ENCODE assay signal across 1 cellular context in the genomic region with DNA sequence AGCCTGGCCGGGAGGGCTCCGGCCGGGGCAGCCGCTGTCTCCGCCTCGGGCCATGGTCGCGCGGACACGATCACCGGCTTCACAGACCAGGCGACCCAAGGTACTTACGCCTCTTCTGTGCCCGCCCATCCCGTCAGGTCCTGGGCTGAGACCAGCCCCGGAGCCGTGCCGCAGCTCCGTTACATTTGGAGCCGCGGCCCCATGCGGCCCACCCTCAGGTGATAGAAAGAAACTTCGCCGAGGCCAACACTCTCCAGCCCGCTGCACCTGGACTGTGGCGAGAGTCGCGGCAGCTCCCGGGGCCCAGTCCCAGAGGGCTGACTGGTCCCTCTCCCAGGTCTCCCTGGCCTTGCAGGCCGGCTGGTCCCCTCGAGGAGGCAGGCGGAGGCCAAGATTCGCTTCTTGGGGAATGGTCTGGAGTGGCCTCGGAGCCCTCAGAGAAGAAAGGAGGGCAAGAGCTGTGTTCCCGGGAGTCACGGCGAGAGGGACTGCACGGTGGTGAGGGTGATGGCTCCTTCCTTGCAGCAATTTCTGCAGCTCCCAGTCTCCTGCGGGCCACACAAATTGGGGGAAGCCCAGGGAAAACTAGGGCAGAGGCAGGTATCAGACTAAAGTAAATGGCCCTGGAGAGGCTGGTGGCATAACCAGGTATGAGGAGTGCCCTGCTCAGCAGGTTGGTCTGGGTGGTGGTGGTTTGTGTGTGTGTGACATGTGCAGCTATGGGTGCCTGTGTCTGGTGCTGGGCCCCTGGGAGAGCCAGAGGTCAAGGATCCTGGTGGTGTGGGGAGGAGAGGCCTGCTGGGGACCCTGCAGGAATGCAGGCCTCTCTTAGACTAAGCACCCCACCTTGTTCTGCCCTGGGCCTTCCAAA.
TF ChIP-seq lines count a peak whose summit lies in the region.

No MANE protein-coding gene starts in this region.

TF ChIP-seq in HepG2, 621 proteins besides CTCF, POLR2A, EP300 and RAD21 (continued from another document and continues in another):
- TF ChIP-seq, protein P1, sequence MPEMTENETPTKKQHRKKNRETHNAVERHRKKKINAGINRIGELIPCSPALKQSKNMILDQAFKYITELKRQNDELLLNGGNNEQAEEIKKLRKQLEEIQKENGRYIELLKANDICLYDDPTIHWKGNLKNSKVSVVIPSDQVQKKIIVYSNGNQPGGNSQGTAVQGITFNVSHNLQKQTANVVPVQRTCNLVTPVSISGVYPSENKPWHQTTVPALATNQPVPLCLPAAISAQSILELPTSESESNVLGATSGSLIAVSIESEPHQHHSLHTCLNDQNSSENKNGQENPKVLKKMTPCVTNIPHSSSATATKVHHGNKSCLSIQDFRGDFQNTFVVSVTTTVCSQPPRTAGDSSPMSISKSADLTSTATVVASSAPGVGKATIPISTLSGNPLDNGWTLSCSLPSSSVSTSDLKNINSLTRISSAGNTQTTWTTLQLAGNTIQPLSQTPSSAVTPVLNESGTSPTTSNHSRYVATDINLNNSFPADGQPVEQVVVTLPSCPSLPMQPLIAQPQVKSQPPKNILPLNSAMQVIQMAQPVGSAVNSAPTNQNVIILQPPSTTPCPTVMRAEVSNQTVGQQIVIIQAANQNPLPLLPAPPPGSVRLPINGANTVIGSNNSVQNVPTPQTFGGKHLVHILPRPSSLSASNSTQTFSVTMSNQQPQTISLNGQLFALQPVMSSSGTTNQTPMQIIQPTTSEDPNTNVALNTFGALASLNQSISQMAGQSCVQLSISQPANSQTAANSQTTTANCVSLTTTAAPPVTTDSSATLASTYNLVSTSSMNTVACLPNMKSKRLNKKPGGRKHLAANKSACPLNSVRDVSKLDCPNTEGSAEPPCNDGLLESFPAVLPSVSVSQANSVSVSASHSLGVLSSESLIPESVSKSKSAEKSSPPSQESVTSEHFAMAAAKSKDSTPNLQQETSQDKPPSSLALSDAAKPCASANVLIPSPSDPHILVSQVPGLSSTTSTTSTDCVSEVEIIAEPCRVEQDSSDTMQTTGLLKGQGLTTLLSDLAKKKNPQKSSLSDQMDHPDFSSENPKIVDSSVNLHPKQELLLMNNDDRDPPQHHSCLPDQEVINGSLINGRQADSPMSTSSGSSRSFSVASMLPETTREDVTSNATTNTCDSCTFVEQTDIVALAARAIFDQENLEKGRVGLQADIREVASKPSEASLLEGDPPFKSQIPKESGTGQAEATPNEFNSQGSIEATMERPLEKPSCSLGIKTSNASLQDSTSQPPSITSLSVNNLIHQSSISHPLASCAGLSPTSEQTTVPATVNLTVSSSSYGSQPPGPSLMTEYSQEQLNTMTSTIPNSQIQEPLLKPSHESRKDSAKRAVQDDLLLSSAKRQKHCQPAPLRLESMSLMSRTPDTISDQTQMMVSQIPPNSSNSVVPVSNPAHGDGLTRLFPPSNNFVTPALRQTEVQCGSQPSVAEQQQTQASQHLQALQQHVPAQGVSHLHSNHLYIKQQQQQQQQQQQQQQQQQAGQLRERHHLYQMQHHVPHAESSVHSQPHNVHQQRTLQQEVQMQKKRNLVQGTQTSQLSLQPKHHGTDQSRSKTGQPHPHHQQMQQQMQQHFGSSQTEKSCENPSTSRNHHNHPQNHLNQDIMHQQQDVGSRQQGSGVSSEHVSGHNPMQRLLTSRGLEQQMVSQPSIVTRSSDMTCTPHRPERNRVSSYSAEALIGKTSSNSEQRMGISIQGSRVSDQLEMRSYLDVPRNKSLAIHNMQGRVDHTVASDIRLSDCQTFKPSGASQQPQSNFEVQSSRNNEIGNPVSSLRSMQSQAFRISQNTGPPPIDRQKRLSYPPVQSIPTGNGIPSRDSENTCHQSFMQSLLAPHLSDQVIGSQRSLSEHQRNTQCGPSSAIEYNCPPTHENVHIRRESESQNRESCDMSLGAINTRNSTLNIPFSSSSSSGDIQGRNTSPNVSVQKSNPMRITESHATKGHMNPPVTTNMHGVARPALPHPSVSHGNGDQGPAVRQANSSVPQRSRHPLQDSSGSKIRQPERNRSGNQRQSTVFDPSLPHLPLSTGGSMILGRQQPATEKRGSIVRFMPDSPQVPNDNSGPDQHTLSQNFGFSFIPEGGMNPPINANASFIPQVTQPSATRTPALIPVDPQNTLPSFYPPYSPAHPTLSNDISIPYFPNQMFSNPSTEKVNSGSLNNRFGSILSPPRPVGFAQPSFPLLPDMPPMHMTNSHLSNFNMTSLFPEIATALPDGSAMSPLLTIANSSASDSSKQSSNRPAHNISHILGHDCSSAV (CRISPR knock-in tag; IDR thresholded peaks at IDR 0.05; ENCODE audit: borderline replicate concordance): no peak
- TF ChIP-seq, protein P2, sequence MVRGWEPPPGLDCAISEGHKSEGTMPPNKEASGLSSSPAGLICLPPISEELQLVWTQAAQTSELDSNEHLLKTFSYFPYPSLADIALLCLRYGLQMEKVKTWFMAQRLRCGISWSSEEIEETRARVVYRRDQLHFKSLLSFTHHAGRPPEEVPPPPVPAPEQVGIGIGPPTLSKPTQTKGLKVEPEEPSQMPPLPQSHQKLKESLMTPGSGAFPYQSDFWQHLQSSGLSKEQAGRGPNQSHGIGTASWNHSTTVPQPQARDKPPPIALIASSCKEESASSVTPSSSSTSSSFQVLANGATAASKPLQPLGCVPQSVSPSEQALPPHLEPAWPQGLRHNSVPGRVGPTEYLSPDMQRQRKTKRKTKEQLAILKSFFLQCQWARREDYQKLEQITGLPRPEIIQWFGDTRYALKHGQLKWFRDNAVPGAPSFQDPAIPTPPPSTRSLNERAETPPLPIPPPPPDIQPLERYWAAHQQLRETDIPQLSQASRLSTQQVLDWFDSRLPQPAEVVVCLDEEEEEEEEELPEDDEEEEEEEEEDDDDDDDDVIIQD (CRISPR knock-in tag; IDR thresholded peaks at IDR 0.05; ENCODE audit: low read depth): no peak
- TF ChIP-seq ZNF446 (CRISPR knock-in tag; IDR thresholded peaks at IDR 0.05) (peak; percentile 75; the same call in 1 of the 2 replicates), HOXA3 (CRISPR knock-in tag; IDR thresholded peaks at IDR 0.05) (no peak; the same call in 1 of the 2 replicates), CEBPG (CRISPR knock-in tag; IDR thresholded peaks at IDR 0.05) (no peak), ZNF616 (CRISPR knock-in tag; IDR thresholded peaks at IDR 0.05; ENCODE audit: low read depth) (no peak), BORCS8-MEF2B (CRISPR knock-in tag; IDR thresholded peaks at IDR 0.05) (peak; percentile 85), DMAP1 (CRISPR knock-in tag; IDR thresholded peaks at IDR 0.05) (no peak; the same call in none of the 2 replicates), HOXD1 (CRISPR knock-in tag; IDR thresholded peaks at IDR 0.05) (no peak), ZBTB8A (CRISPR knock-in tag; IDR thresholded peaks at IDR 0.05; ENCODE audit: borderline replicate concordance, low read depth) (no peak), ZNF878 (CRISPR knock-in tag; IDR thresholded peaks at IDR 0.05) (no peak), SOX13 (IDR thresholded peaks at IDR 0.05) (no peak), SOX13 (CRISPR knock-in tag; conservative IDR thresholded peaks at IDR 0.05 in 1 of 2, IDR thresholded peaks at IDR 0.05 in 1 of 2) (no peak), MLLT10 (CRISPR knock-in tag; IDR thresholded peaks at IDR 0.05) (no peak), GPN1 (CRISPR knock-in tag; IDR thresholded peaks at IDR 0.05; ENCODE audit: borderline replicate concordance) (no peak), FOSL2 (CRISPR knock-in tag; IDR thresholded peaks at IDR 0.05) (no peak), NRL (CRISPR knock-in tag; IDR thresholded peaks at IDR 0.05; ENCODE audit: borderline replicate concordance) (no peak; the same call in 1 of the 2 replicates), ZNF382 (CRISPR knock-in tag; IDR thresholded peaks at IDR 0.05; ENCODE audit: borderline replicate concordance) (no peak), ERF (CRISPR knock-in tag; IDR thresholded peaks at IDR 0.05) (no peak; the same call in 1 of the 2 replicates), NFIC (IDR thresholded peaks at IDR 0.05; ENCODE audit: low read length) (no peak), SP140L (CRISPR knock-in tag; IDR thresholded peaks at IDR 0.05; ENCODE audit: borderline replicate concordance) (no peak), ZNF337 (CRISPR knock-in tag; IDR thresholded peaks at IDR 0.05; ENCODE audit: borderline replicate concordance, low read depth) (no peak), ZNF34 (CRISPR knock-in tag; IDR thresholded peaks at IDR 0.05; ENCODE audit: borderline replicate concordance) (no peak), ZNF367 (CRISPR knock-in tag; IDR thresholded peaks at IDR 0.05; ENCODE audit: borderline replicate concordance) (no peak), REL (CRISPR knock-in tag; conservative IDR thresholded peaks at IDR 0.05) (peak; percentile 71; the same call in 1 of the 2 replicates), ZNF234 (CRISPR knock-in tag; conservative IDR thresholded peaks at IDR 0.05) (0 out of 2 replicates have a peak, but pooled peaks have one; percentile 39), ZNF121 (CRISPR knock-in tag; IDR thresholded peaks at IDR 0.05) (no peak), SRF (IDR thresholded peaks at IDR 0.05; ENCODE audit: low read depth, low read length) (no peak), NR2C2 (CRISPR knock-in tag; IDR thresholded peaks at IDR 0.05; ENCODE audit: borderline replicate concordance) (peak; percentile 39; the same call in 1 of the 2 replicates), TAF15 (IDR thresholded peaks at IDR 0.05; ENCODE audit: low read depth, low read length, poor library complexity, severe bottlenecking) (no peak)
- TF ChIP-seq, protein P3, sequence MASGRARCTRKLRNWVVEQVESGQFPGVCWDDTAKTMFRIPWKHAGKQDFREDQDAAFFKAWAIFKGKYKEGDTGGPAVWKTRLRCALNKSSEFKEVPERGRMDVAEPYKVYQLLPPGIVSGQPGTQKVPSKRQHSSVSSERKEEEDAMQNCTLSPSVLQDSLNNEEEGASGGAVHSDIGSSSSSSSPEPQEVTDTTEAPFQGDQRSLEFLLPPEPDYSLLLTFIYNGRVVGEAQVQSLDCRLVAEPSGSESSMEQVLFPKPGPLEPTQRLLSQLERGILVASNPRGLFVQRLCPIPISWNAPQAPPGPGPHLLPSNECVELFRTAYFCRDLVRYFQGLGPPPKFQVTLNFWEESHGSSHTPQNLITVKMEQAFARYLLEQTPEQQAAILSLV (CRISPR knock-in tag; IDR thresholded peaks at IDR 0.05; ENCODE audit: borderline replicate concordance): no peak
- TF ChIP-seq, protein P4, sequence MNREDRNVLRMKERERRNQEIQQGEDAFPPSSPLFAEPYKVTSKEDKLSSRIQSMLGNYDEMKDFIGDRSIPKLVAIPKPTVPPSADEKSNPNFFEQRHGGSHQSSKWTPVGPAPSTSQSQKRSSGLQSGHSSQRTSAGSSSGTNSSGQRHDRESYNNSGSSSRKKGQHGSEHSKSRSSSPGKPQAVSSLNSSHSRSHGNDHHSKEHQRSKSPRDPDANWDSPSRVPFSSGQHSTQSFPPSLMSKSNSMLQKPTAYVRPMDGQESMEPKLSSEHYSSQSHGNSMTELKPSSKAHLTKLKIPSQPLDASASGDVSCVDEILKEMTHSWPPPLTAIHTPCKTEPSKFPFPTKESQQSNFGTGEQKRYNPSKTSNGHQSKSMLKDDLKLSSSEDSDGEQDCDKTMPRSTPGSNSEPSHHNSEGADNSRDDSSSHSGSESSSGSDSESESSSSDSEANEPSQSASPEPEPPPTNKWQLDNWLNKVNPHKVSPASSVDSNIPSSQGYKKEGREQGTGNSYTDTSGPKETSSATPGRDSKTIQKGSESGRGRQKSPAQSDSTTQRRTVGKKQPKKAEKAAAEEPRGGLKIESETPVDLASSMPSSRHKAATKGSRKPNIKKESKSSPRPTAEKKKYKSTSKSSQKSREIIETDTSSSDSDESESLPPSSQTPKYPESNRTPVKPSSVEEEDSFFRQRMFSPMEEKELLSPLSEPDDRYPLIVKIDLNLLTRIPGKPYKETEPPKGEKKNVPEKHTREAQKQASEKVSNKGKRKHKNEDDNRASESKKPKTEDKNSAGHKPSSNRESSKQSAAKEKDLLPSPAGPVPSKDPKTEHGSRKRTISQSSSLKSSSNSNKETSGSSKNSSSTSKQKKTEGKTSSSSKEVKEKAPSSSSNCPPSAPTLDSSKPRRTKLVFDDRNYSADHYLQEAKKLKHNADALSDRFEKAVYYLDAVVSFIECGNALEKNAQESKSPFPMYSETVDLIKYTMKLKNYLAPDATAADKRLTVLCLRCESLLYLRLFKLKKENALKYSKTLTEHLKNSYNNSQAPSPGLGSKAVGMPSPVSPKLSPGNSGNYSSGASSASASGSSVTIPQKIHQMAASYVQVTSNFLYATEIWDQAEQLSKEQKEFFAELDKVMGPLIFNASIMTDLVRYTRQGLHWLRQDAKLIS (CRISPR knock-in tag; IDR thresholded peaks at IDR 0.05): no peak
- TF ChIP-seq, protein P5, sequence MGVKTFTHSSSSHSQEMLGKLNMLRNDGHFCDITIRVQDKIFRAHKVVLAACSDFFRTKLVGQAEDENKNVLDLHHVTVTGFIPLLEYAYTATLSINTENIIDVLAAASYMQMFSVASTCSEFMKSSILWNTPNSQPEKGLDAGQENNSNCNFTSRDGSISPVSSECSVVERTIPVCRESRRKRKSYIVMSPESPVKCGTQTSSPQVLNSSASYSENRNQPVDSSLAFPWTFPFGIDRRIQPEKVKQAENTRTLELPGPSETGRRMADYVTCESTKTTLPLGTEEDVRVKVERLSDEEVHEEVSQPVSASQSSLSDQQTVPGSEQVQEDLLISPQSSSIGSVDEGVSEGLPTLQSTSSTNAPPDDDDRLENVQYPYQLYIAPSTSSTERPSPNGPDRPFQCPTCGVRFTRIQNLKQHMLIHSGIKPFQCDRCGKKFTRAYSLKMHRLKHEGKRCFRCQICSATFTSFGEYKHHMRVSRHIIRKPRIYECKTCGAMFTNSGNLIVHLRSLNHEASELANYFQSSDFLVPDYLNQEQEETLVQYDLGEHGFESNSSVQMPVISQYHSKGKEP (CRISPR knock-in tag; IDR thresholded peaks at IDR 0.05): no peak
- TF ChIP-seq, protein P6, sequence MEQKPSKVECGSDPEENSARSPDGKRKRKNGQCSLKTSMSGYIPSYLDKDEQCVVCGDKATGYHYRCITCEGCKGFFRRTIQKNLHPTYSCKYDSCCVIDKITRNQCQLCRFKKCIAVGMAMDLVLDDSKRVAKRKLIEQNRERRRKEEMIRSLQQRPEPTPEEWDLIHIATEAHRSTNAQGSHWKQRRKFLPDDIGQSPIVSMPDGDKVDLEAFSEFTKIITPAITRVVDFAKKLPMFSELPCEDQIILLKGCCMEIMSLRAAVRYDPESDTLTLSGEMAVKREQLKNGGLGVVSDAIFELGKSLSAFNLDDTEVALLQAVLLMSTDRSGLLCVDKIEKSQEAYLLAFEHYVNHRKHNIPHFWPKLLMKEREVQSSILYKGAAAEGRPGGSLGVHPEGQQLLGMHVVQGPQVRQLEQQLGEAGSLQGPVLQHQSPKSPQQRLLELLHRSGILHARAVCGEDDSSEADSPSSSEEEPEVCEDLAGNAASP (CRISPR knock-in tag; IDR thresholded peaks at IDR 0.05; ENCODE audit: borderline replicate concordance): peak; percentile 26; the same call in 1 of the 2 replicates
- TF ChIP-seq, protein P7, sequence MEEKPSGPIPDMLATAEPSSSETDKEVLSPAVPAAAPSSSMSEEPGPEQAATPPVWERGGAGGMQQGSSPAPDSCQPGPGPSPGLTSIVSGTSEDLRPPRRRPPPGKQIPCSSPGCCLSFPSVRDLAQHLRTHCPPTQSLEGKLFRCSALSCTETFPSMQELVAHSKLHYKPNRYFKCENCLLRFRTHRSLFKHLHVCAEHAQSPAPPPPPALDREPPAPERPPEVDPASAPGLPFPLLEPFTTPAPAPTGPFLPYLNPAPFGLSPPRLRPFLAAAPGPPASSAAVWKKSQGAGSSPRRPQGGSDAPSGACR (CRISPR knock-in tag; IDR thresholded peaks at IDR 0.05): no peak
- TF ChIP-seq, protein P8, sequence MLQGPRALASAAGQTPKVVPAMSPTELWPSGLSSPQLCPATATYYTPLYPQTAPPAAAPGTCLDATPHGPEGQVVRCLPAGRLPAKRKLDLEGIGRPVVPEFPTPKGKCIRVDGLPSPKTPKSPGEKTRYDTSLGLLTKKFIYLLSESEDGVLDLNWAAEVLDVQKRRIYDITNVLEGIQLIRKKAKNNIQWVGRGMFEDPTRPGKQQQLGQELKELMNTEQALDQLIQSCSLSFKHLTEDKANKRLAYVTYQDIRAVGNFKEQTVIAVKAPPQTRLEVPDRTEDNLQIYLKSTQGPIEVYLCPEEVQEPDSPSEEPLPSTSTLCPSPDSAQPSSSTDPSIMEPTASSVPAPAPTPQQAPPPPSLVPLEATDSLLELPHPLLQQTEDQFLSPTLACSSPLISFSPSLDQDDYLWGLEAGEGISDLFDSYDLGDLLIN (CRISPR knock-in tag; IDR thresholded peaks at IDR 0.05; ENCODE audit: borderline replicate concordance): 0 out of 2 replicates have a peak, but pooled peaks have one; percentile 21
